8 cellular contexts compared by ENCODE assay signal in genomic region chr16:30567991-30568638, GRCh38. TPM values are rescaled to one million over a fixed set of nuclear protein-coding genes. Genes with fewer than 3 reads are reported as not detected.
DNase-seq lines count a peak whose midpoint lies in the region; ATAC-seq and TF ChIP-seq lines count a peak whose summit lies in the region.

No MANE protein-coding gene starts in this region.

- POLR2A ChIA-PET in RWPE1 (lab: Yijun Ruan, JAX; ENCODE audit: low non-redundant PET): interaction anchor here (0.5 to 0.7 kb wide), 5 partner anchors 18 to 431 kb away, joined by 3 to 5 read pairs (median 3); partner anchors contain the start of gene ZNF785

- 15 to 30% (median 25%) methylated on average over 6 of the region's 6 CpGs for WGBS in spleen, 5 donors

- DNase-seq in COLO829 (ENCODE audit: low spot score) (peak; percentile 85), RWPE1 (ENCODE audit: low spot score) (peak; percentile 85), colonic mucosa (no peak), spleen (peak; percentile 81), nucleus accumbens (lab: John Stamatoyannopoulos, UW) (no peak), KG1 (lab: John Stamatoyannopoulos, UW) (no peak)

- H3K36me3 ChIP-seq in colonic mucosa (no peaks in the 10 kb centered on the region), spleen (peaks cover 0 to 5% (median 2%) of the 10 kb centered on the region in 6 donors)

- no peak overlapping the region for H3K9ac ChIP-seq in colonic mucosa (ENCODE audit: low read depth in 2 of 2, low read length in 2 of 2)

- H3K9me3 ChIP-seq in colonic mucosa (no peaks in the 10 kb centered on the region), spleen (no peaks in the 10 kb centered on the region)

- ATAC-seq in HG02610 (IDR thresholded peaks at IDR 0.05; ENCODE audit: unreplicated experiment) (peak; percentile 50), GM21360 (IDR thresholded peaks at IDR 0.05; ENCODE audit: unreplicated experiment) (no peak)

- CTCF ChIA-PET in RWPE1 (lab: Yijun Ruan, JAX): no interaction called here

- TF ChIP-seq POLR2A in spleen (IDR thresholded peaks at IDR 0.05): peak in 1 of 3 donors; percentile 24

- H3K27ac ChIP-seq in RWPE1 (peak overlapping the region; percentile 95), colonic mucosa (peak overlapping the region; percentile 25), spleen (peak overlapping the region; percentile 58 to 99 (median 73))

- intact Hi-C loops in colonic mucosa (cut with DNase I) (no loop called here), spleen (cut with DNase I; ENCODE audit: low total_unique reads) (no loop called here)

- H3K27me3 ChIP-seq in colonic mucosa: no peaks in the 10 kb centered on the region
- no peaks in the 10 kb centered on the region for H3K27me3 ChIP-seq in spleen (replicated peaks in 1 of 7)

- TF ChIP-seq CTCF in RWPE1 (conservative IDR thresholded peaks at IDR 0.05; ENCODE audit: low read depth) (no peak), colonic mucosa (IDR thresholded peaks at IDR 0.05) (no peak), spleen (IDR thresholded peaks at IDR 0.05 in 8 of 11, conservative IDR thresholded peaks at IDR 0.05 in 3 of 11) (no peak)

- H3K4me1 ChIP-seq in colonic mucosa (peaks cover 5% of the 10 kb centered on the region), spleen (peaks cover 26 to 55% (median 47%) of the 10 kb centered on the region in 6 donors)

- H3K4me3 ChIP-seq in colonic mucosa: no peak overlapping the region
- H3K4me3 ChIP-seq in spleen: peak overlapping the region in 1 of 8 donors; percentile 38

RNA-seq across cellular contexts. Expression of gene ZNF688, which starts 3.4 kb away (rescaled TPM):
- total RNA-seq in colonic mucosa (10 to 100 TPM; 13.1 to 14.3 TPM), spleen (10 to 100 TPM; 10.7 to 26.3 (median 19.7) TPM)
- polyA plus RNA-seq in spleen: 10 to 100 TPM; 27.5 to 43.5 (median 40.8) TPM

RNA-seq across cellular contexts. Expression of gene ZNF764, which starts 9.9 kb away (rescaled TPM):
- total RNA-seq in colonic mucosa (10 to 100 TPM in 1 of 2 donors, 1 to 10 TPM in 1; 9.0 to 11.1 TPM), spleen (10 to 100 TPM; 11.6 to 18.6 (median 13.5) TPM)
- polyA plus RNA-seq in spleen: 1 to 10 TPM; 3.4 to 7.4 (median 4.1) TPM

RNA-seq across cellular contexts. Expression of gene ZNF785, which starts 17.4 kb away (rescaled TPM):
- total RNA-seq in colonic mucosa (10 to 100 TPM; 12.7 to 13.3 TPM), spleen (10 to 100 TPM; 16.5 to 22.1 (median 18.6) TPM)
- 1 to 10 TPM; 3.1 to 7.1 (median 3.5) TPM for polyA plus RNA-seq in spleen

RNA-seq across cellular contexts. Expression of gene ZNF747, which starts 33.5 kb away (rescaled TPM):
- total RNA-seq in colonic mucosa: 10 to 100 TPM in 1 of 2 donors, 1 to 10 TPM in 1; 8.7 to 11.9 TPM
- 10 to 100 TPM in 6 of 7 donors, 1 to 10 TPM in 1; 7.7 to 16.1 (median 14.0) TPM for total RNA-seq in spleen
- 1 to 10 TPM; 5.9 to 8.3 (median 6.4) TPM for polyA plus RNA-seq in spleen

RNA-seq across cellular contexts. Expression of gene ZNF768, which starts 41.7 kb away (rescaled TPM):
- total RNA-seq in colonic mucosa (10 to 100 TPM; 58.6 to 63.2 TPM), spleen (10 to 100 TPM; 17.2 to 27.3 (median 25.5) TPM)
- 10 to 100 TPM; 17.0 to 33.1 (median 21.6) TPM for polyA plus RNA-seq in spleen

Comparison
In these comparisons a context has a peak if more than half of its experiments do, and no peak if none do; other contexts are left out.
1. DNase-seq: peak in COLO829 (single experiment), RWPE1 (single experiment) and spleen (single experiment); none in colonic mucosa (single experiment), nucleus accumbens (0 of 56) and KG1 (single experiment).
2. H3K27ac ChIP-seq: peak in every context shown above with its lines; median percentile 95 in RWPE1; 73 in spleen; 25 in colonic mucosa.